ENCODE assay signal across 30 cellular contexts in genomic region chr18:58429442-58429841, GRCh38.
DNase-seq lines count a peak whose midpoint lies in the region; ATAC-seq, FAIRE-seq and TF ChIP-seq lines count a peak whose summit lies in the region.
"Had no signal": no experiment of that assay in that cellular context is flagged by ENCODE, and none has a peak within 500 bp of the region (broad histone marks: within the 10 kb centered on the region; RNA-seq: fewer than 3 reads in every experiment).

No MANE protein-coding gene starts in this region.

- no peaks in the 10 kb centered on the region for H3K36me3 ChIP-seq in astrocyte (ENCODE audit: insufficient read depth, low read length)
- no peaks in the 10 kb centered on the region for H3K36me3 ChIP-seq in HepG2 (replicated peaks in 1 of 2; ENCODE audit: control insufficient read depth in 1 of 2, insufficient read depth in 2 of 2, low read length in 2 of 2)
- H3K36me3 ChIP-seq in naive thymus-derived CD4-positive, alpha-beta T cell (ENCODE audit: control insufficient read depth in 2 of 3, insufficient read depth in 3 of 3, low read length in 3 of 3): no peaks in the 10 kb centered on the region
- H3K36me3 ChIP-seq: esophagus squamous epithelium, gastroesophageal sphincter, left ventricle myocardium inferior, sigmoid colon, thoracic aorta, vagina had no signal

- in situ Hi-C loops in HepG2 (cut with HindIII; ENCODE audit: extremely low pct_ligation_motif_present, low pct_unique_long_range_greater_than_20kb): no loop called here

- H4K20me1 ChIP-seq in astrocyte (ENCODE audit: insufficient read depth, low read length) (no peaks in the 10 kb centered on the region), HepG2 (ENCODE audit: insufficient read depth, low read length) (no peaks in the 10 kb centered on the region)

- H3K4me1 Mint-ChIP-seq in astrocyte (ENCODE audit: low read depth, unreplicated experiment) (peaks cover 6% of the 10 kb centered on the region), progenitor cell of endocrine pancreas (ENCODE audit: low read depth) (peaks cover 10% of the 10 kb centered on the region)
- H3K4me1 Mint-ChIP-seq in naive thymus-derived CD4-positive, alpha-beta T cell: peaks cover 0 to 8% (median 0%) of the 10 kb centered on the region in 7 donors
- no peaks in the 10 kb centered on the region for H3K4me1 Mint-ChIP-seq in activated CD8-positive, alpha-beta memory T cell treated with anti-CD3 and anti-CD28 coated beads, Interleukin-2, amount 10 ng/mL, durations not matched to agents 7 days and 5 days
- H3K4me1 Mint-ChIP-seq: CD14-positive monocyte had no signal

- H3K27ac ChIP-seq in astrocyte (ENCODE audit: low read depth, low read length) (no peak overlapping the region), HepG2 (ENCODE audit: extremely low read length, insufficient read depth, low read length) (peak overlapping the region; percentile 59)
- H3K27ac ChIP-seq in naive thymus-derived CD4-positive, alpha-beta T cell (ENCODE audit: low read depth, low read length): no peak overlapping the region
- H3K27ac ChIP-seq: 22Rv1, esophagus squamous epithelium, gastroesophageal sphincter, left ventricle myocardium inferior, sigmoid colon, thoracic aorta, vagina had no signal

- ATAC-seq in HepG2 (peak; percentile 81), GM18907 (IDR thresholded peaks at IDR 0.05; ENCODE audit: unreplicated experiment) (no peak)
- no peak for ATAC-seq in naive thymus-derived CD4-positive, alpha-beta T cell
- ATAC-seq in activated CD8-positive, alpha-beta memory T cell treated with anti-CD3 and anti-CD28 coated beads, Interleukin-2, amount 10 ng/mL, durations not matched to agents 7 days and 5 days: no peak
- ATAC-seq: activated CD4-positive, CD25-positive, alpha-beta regulatory T cell treated with anti-CD3 and anti-CD28 coated beads, Interleukin-2, amount 50 U/mL, for 24 hours; activated CD8-positive, alpha-beta T cell treated with anti-CD3 and anti-CD28 coated beads for 36 hours; activated naive CD4-positive, alpha-beta T cell treated with anti-CD3 and anti-CD28 coated beads, Interleukin-2, amount 50 U/mL, for 72 hours; gastroesophageal sphincter; stimulated activated naive CD8-positive, alpha-beta T cell treated with anti-CD3 and anti-CD28 coated beads, Interleukin-15, Interleukin-2, amounts not matched to agents 100 U/mL and 50 U/mL, for 24 hours had no signal

- no peaks in the 10 kb centered on the region for H3K9me3 Mint-ChIP-seq in astrocyte (ENCODE audit: unreplicated experiment)
- H3K9me3 Mint-ChIP-seq in progenitor cell of endocrine pancreas (ENCODE audit: low read depth): no peaks in the 10 kb centered on the region
- no peaks in the 10 kb centered on the region for H3K9me3 Mint-ChIP-seq in naive thymus-derived CD4-positive, alpha-beta T cell
- no peaks in the 10 kb centered on the region for H3K9me3 Mint-ChIP-seq in activated CD8-positive, alpha-beta memory T cell treated with anti-CD3 and anti-CD28 coated beads, Interleukin-2, amount 10 ng/mL, durations not matched to agents 7 days and 5 days (ENCODE audit: low read depth)
- H3K9me3 Mint-ChIP-seq: activated CD8-positive, alpha-beta T cell treated with anti-CD3 and anti-CD28 coated beads for 36 hours; activated naive CD4-positive, alpha-beta T cell treated with anti-CD3 and anti-CD28 coated beads, Interleukin-2, amount 50 U/mL, for 72 hours; HFFc6 had no signal

- TF ChIP-seq RAD21 in HepG2 (CRISPR knock-in tag; IDR thresholded peaks at IDR 0.05): no peak

- H3K9me3 ChIP-seq in astrocyte (ENCODE audit: insufficient read depth, low read depth, low read length) (no peaks in the 10 kb centered on the region), HepG2 (ENCODE audit: low read length) (no peaks in the 10 kb centered on the region)
- H3K9me3 ChIP-seq in naive thymus-derived CD4-positive, alpha-beta T cell (ENCODE audit: control insufficient read depth in 2 of 3, low read length in 3 of 3): no peaks in the 10 kb centered on the region
- H3K9me3 ChIP-seq: esophagus squamous epithelium, gastroesophageal sphincter, left ventricle myocardium inferior, sigmoid colon, thoracic aorta, vagina had no signal

- no peak overlapping the region for H3K27ac Mint-ChIP-seq in astrocyte (ENCODE audit: unreplicated experiment)
- peak overlapping the region; percentile 0 for H3K27ac Mint-ChIP-seq in progenitor cell of endocrine pancreas
- no peak overlapping the region for H3K27ac Mint-ChIP-seq in naive thymus-derived CD4-positive, alpha-beta T cell
- H3K27ac Mint-ChIP-seq in activated CD8-positive, alpha-beta memory T cell treated with anti-CD3 and anti-CD28 coated beads, Interleukin-2, amount 10 ng/mL, durations not matched to agents 7 days and 5 days: no peak overlapping the region
- H3K27ac Mint-ChIP-seq: activated CD8-positive, alpha-beta T cell treated with anti-CD3 and anti-CD28 coated beads for 36 hours; activated naive CD4-positive, alpha-beta T cell treated with anti-CD3 and anti-CD28 coated beads, Interleukin-2, amount 50 U/mL, for 72 hours; HFFc6 had no signal

- H3K9ac ChIP-seq in astrocyte (ENCODE audit: low read length) (no peak overlapping the region), HepG2 (ENCODE audit: insufficient read depth, low read depth, low read length) (no peak overlapping the region)

- no peak for FAIRE-seq in astrocyte (lab: Jason Lieb, UNC)
- no peak for FAIRE-seq in HepG2 (lab: Jason Lieb, UNC)
- FAIRE-seq: GM18507, RCC 7860 had no signal

- no peak for TF ChIP-seq CTCF in astrocyte (IDR thresholded peaks at IDR 0.05; ENCODE audit: insufficient read depth, low read depth, low read length)
- TF ChIP-seq CTCF in HepG2 (CRISPR knock-in tag; IDR thresholded peaks at IDR 0.05): no peak
- no peak for TF ChIP-seq CTCF in progenitor cell of endocrine pancreas (IDR thresholded peaks at IDR 0.05; ENCODE audit: unreplicated experiment)

- H3K36me3 Mint-ChIP-seq in astrocyte (ENCODE audit: low read depth, unreplicated experiment) (no peaks in the 10 kb centered on the region), progenitor cell of endocrine pancreas (ENCODE audit: insufficient read depth) (no peaks in the 10 kb centered on the region)
- no peaks in the 10 kb centered on the region for H3K36me3 Mint-ChIP-seq in naive thymus-derived CD4-positive, alpha-beta T cell
- H3K36me3 Mint-ChIP-seq in activated CD8-positive, alpha-beta memory T cell treated with anti-CD3 and anti-CD28 coated beads, Interleukin-2, amount 10 ng/mL, durations not matched to agents 7 days and 5 days: no peaks in the 10 kb centered on the region
- H3K36me3 Mint-ChIP-seq: activated naive CD4-positive, alpha-beta T cell treated with anti-CD3 and anti-CD28 coated beads, Interleukin-2, amount 50 U/mL, for 72 hours; CD14-positive monocyte had no signal

- H2AFZ ChIP-seq in astrocyte (ENCODE audit: low read depth, low read length) (peak overlapping the region; percentile 26), HepG2 (ENCODE audit: low read length) (peak overlapping the region; percentile 64)

- H3K4me3 ChIP-seq in astrocyte (ENCODE audit: insufficient read depth, low read depth, low read length): no peak overlapping the region
- H3K4me3 ChIP-seq in HepG2 (replicated peaks in 1 of 3; ENCODE audit: insufficient read depth in 1 of 3, low read depth in 2 of 3, low read length in 3 of 3): no peak overlapping the region; a peak in 1 of 6 replicates
- H3K4me3 ChIP-seq in naive thymus-derived CD4-positive, alpha-beta T cell (ENCODE audit: low read length): no peak overlapping the region
- H3K4me3 ChIP-seq: esophagus squamous epithelium, gastroesophageal sphincter, left ventricle myocardium inferior, sigmoid colon, thoracic aorta, vagina had no signal

- H3K4me3 Mint-ChIP-seq in astrocyte (ENCODE audit: unreplicated experiment) (no peak overlapping the region), progenitor cell of endocrine pancreas (ENCODE audit: low read depth) (no peak overlapping the region)
- no peak overlapping the region for H3K4me3 Mint-ChIP-seq in naive thymus-derived CD4-positive, alpha-beta T cell
- no peak overlapping the region for H3K4me3 Mint-ChIP-seq in activated CD8-positive, alpha-beta memory T cell treated with anti-CD3 and anti-CD28 coated beads, Interleukin-2, amount 10 ng/mL, durations not matched to agents 7 days and 5 days
- H3K4me3 Mint-ChIP-seq: activated CD8-positive, alpha-beta T cell treated with anti-CD3 and anti-CD28 coated beads for 36 hours; CD14-positive monocyte; HFFc6 had no signal

- H3K27me3 ChIP-seq in astrocyte (ENCODE audit: insufficient read depth, low read length) (no peaks in the 10 kb centered on the region), HepG2 (ENCODE audit: control insufficient read depth in 1 of 2, insufficient read depth in 2 of 2, low read length in 2 of 2) (no peaks in the 10 kb centered on the region)
- no peaks in the 10 kb centered on the region for H3K27me3 ChIP-seq in naive thymus-derived CD4-positive, alpha-beta T cell (ENCODE audit: control insufficient read depth in 2 of 2, insufficient read depth in 2 of 2, low read length in 2 of 2)
- H3K27me3 ChIP-seq: esophagus squamous epithelium, gastroesophageal sphincter, sigmoid colon, vagina had no signal

- H3K27me3 Mint-ChIP-seq in astrocyte (ENCODE audit: low read depth, unreplicated experiment): peaks cover 2% of the 10 kb centered on the region
- peaks cover 7% of the 10 kb centered on the region for H3K27me3 Mint-ChIP-seq in progenitor cell of endocrine pancreas
- peaks cover 0 to 6% (median 0%) of the 10 kb centered on the region in 5 donors for H3K27me3 Mint-ChIP-seq in naive thymus-derived CD4-positive, alpha-beta T cell
- H3K27me3 Mint-ChIP-seq in activated CD8-positive, alpha-beta memory T cell treated with anti-CD3 and anti-CD28 coated beads, Interleukin-2, amount 10 ng/mL, durations not matched to agents 7 days and 5 days: peaks cover 4% of the 10 kb centered on the region
- H3K27me3 Mint-ChIP-seq: activated CD8-positive, alpha-beta T cell treated with anti-CD3 and anti-CD28 coated beads for 36 hours had no signal

- no TSS peak for BruUV-seq in HepG2 (replicated peaks; lab: Mats Ljungman, UMichigan)

- POLR2A ChIA-PET in HepG2 (lab: Yijun Ruan, JAX): interaction anchor here (1.0 to 2.3 kb wide), 2 partner anchors 12 to 15 kb away, joined by 6 to 8 read pairs; no protein-coding TSS in a partner anchor
- POLR2A ChIA-PET in naive thymus-derived CD4-positive, alpha-beta T cell (lab: Charles Lee): interaction anchor here (0.6 kb wide), 1 partner anchor 196 kb away, joined by 3 read pairs; no protein-coding TSS in a partner anchor

- no peaks in the 10 kb centered on the region for H3K4me1 ChIP-seq in astrocyte (ENCODE audit: insufficient read depth, low read length)
- peaks cover 58% of the 10 kb centered on the region for H3K4me1 ChIP-seq in HepG2 (ENCODE audit: insufficient read depth, low read length)
- no peaks in the 10 kb centered on the region for H3K4me1 ChIP-seq in naive thymus-derived CD4-positive, alpha-beta T cell (ENCODE audit: control insufficient read depth in 2 of 2, insufficient read depth in 2 of 2, low read length in 2 of 2)
- H3K4me1 ChIP-seq: esophagus squamous epithelium, gastroesophageal sphincter, left ventricle myocardium inferior, sigmoid colon, vagina had no signal

- H3K79me2 ChIP-seq in astrocyte (ENCODE audit: insufficient read depth, low read length) (no peaks in the 10 kb centered on the region), HepG2 (ENCODE audit: insufficient read depth, low read length) (no peaks in the 10 kb centered on the region)

- intact Hi-C loops in HepG2 (cut with micrococcal nuclease; ENCODE audit: unreplicated experiment): no loop called here
- intact Hi-C loops in naive thymus-derived CD4-positive, alpha-beta T cell (cut with micrococcal nuclease): no loop called here

- CTCF ChIA-PET in HepG2 (lab: Yijun Ruan, JAX; ENCODE audit: low intra/inter-chr PET ratio, low total read pairs): no interaction called here
- CTCF ChIA-PET in naive thymus-derived CD4-positive, alpha-beta T cell (lab: Charles Lee): no interaction called here
- CTCF ChIA-PET in activated CD8-positive, alpha-beta memory T cell treated with anti-CD3 and anti-CD28 coated beads, Interleukin-2, amount 10 ng/mL, durations not matched to agents 7 days and 5 days (lab: Charles Lee): no interaction called here

- WGBS in HepG2 (ENCODE audit: low lambda C conversion rate): 52% methylated on average over 6 of the region's 6 CpGs

- peak; percentile 35 for DNase-seq in DMS53 (lab: John Stamatoyannopoulos, UW)
- no peak for DNase-seq in DMS53 treated with DMSO at 0.1 percent for 48 hours (lab: John Stamatoyannopoulos, UW; ENCODE audit: unreplicated experiment)
- DNase-seq in astrocyte (ENCODE audit: low read depth): no peak
- no peak for DNase-seq in HepG2 (ENCODE audit: low spot score)
- DNase-seq in progenitor cell of endocrine pancreas (ENCODE audit: low spot score, unreplicated experiment): no peak
- no peak for DNase-seq in naive thymus-derived CD4-positive, alpha-beta T cell
- DNase-seq in activated CD8-positive, alpha-beta memory T cell treated with anti-CD3 and anti-CD28 coated beads, Interleukin-2, amount 10 ng/mL, durations not matched to agents 7 days and 5 days: no peak
- DNase-seq: activated CD8-positive, alpha-beta T cell treated with anti-CD3 and anti-CD28 coated beads for 36 hours; activated T-cell treated with anti-CD3 and anti-CD28 coated beads for 4 hours; Calu3; caudate nucleus; esophagus squamous epithelium; HFFc6; left ventricle myocardium inferior; NCI-H1048; NCI-H1694; NCI-H748 treated with DMSO at 0.1 percent for 48 hours; sigmoid colon; stimulated activated naive CD8-positive, alpha-beta T cell treated with anti-CD3 and anti-CD28 coated beads, Interleukin-15, Interleukin-2, amounts not matched to agents 100 U/mL and 50 U/mL, for 24 hours; T-helper 1 cell had no signal

- no peak for TF ChIP-seq POLR2A in HepG2 (IDR thresholded peaks at IDR 0.05; ENCODE audit: insufficient read depth in 1 of 2, low read depth in 2 of 2, low read length in 2 of 2)

- no peak for TF ChIP-seq EP300 in HepG2 (IDR thresholded peaks at IDR 0.05; ENCODE audit: low read depth in 2 of 2, low read length in 2 of 2)
- TF ChIP-seq EP300 in HepG2 (CRISPR knock-in tag; IDR thresholded peaks at IDR 0.05; ENCODE audit: borderline replicate concordance): no peak

- no peak overlapping the region for H3K4me2 ChIP-seq in astrocyte (ENCODE audit: low read length)
- peak overlapping the region; percentile 33; the same call in 1 of the 2 replicates for H3K4me2 ChIP-seq in HepG2 (ENCODE audit: low read depth, low read length)
